ENCODE assay signal across 8 cellular contexts in genomic region chr6:156776841-156777576, GRCh38. TPM values are rescaled to one million over a fixed set of nuclear protein-coding genes. Genes with fewer than 3 reads are reported as not detected.
DNase-seq lines count a peak whose midpoint lies in the region; ATAC-seq, FAIRE-seq and TF ChIP-seq lines count a peak whose summit lies in the region.

Gene ARID1B (plus strand): TSS chr6:156777378. CDS start chr6:156777681, 303 bp downstream.

- peaks cover 36% of the 10 kb centered on the region for H3K4me1 ChIP-seq in HUES6 (ENCODE audit: control insufficient read depth, insufficient read depth, low read length)

- ATAC-seq in GM21367 (IDR thresholded peaks at IDR 0.05; ENCODE audit: unreplicated experiment): peak; percentile 35
- peak; percentile 38 for ATAC-seq in stimulated activated naive CD8-positive, alpha-beta T cell treated with anti-CD3 and anti-CD28 coated beads, Interleukin-15, Interleukin-2, amounts not matched to agents 100 U/mL and 50 U/mL, for 24 hours

- H3K36me3 ChIP-seq in HUES6 (ENCODE audit: control insufficient read depth, insufficient read depth, low read length): no peaks in the 10 kb centered on the region

- no peaks in the 10 kb centered on the region for H3K9me3 ChIP-seq in HUES6 (ENCODE audit: control insufficient read depth, insufficient read depth, low read depth, low read length)

- H3K27me3 Mint-ChIP-seq in nephron (ENCODE audit: low read depth): peaks cover 3% of the 10 kb centered on the region

- H3K36me3 Mint-ChIP-seq in nephron (ENCODE audit: low read depth): no peaks in the 10 kb centered on the region

- peak within 1 kb of the TSS; percentile 95 to 97 (median 97) for H3K4me3 Mint-ChIP-seq in nephron

- no peak for FAIRE-seq in D721Med (lab: Jason Lieb, UNC)

- no peaks in the 10 kb centered on the region for H3K9me3 Mint-ChIP-seq in nephron

- H3K27ac ChIP-seq in HUES6 (ENCODE audit: low read depth, low read length): peak within 1 kb of the TSS; percentile 99

- peak within 1 kb of the TSS; percentile 100 for H3K27ac Mint-ChIP-seq in nephron

- H3K27me3 ChIP-seq in HUES6 (ENCODE audit: control insufficient read depth, insufficient read depth, low read length): no peaks in the 10 kb centered on the region

- H3K4me3 ChIP-seq in HUES6 (ENCODE audit: low read depth, low read length) (peak within 1 kb of the TSS; percentile 94), fibroblast of mammary gland (ENCODE audit: control insufficient read depth, low read depth, low read length) (peak within 1 kb of the TSS; percentile 62)

- DNase-seq in D721Med (ENCODE audit: insufficient read length, low spot score) (peak; percentile 48), RPMI7951 (ENCODE audit: low read depth) (peak; percentile 81), fibroblast of mammary gland (ENCODE audit: low read depth) (peak; percentile 73)
- DNase-seq in activated T-helper 1 cell treated with anti-CD3 and anti-CD28 coated beads, Interleukin-2, amount 50 U/mL, for 16 hours (ENCODE audit: low read depth in 1 of 2, low spot score in 1 of 2): peak; percentile 59 to 68
- DNase-seq in stimulated activated naive CD8-positive, alpha-beta T cell treated with anti-CD3 and anti-CD28 coated beads, Interleukin-15, Interleukin-2, amounts not matched to agents 100 U/mL and 50 U/mL, for 24 hours: peak; percentile 73

- TF ChIP-seq CTCF in D721Med (IDR thresholded peaks at IDR 0.05; ENCODE audit: insufficient read depth, missing control alignments) (no peak), fibroblast of mammary gland (conservative IDR thresholded peaks at IDR 0.05; ENCODE audit: control insufficient read depth, insufficient read depth, low read depth, low read length) (no peak), nephron (IDR thresholded peaks at IDR 0.05; ENCODE audit: unreplicated experiment in 3 of 3) (no peak)

- peak within 1 kb of the TSS; percentile 99 for H3K9ac ChIP-seq in HUES6 (ENCODE audit: low read length)

- H3K4me1 Mint-ChIP-seq in nephron: peaks cover 56% of the 10 kb centered on the region

RNA-seq across cellular contexts. Expression of gene ARID1B, which starts in this region (rescaled TPM):
- total RNA-seq in RPMI7951 (2014; rRNA removed; shearing (Covaris generic)): 13.7 and 14.8 TPM in 2 replicates

Comparison
In these comparisons a context has a peak if more than half of its experiments do, and no peak if none do; other contexts are left out.
1. Peak in every context shown above with its lines: DNase-seq, ATAC-seq, H3K4me3 ChIP-seq and H3K27ac ChIP-seq.